In genomic region chrY:13805736-13806067, GRCh38 we compare ENCODE assay signal across 13 cellular contexts.
"Had no signal": no experiment of that assay in that cellular context is flagged by ENCODE, and none has a peak within 500 bp of the region (broad histone marks: within the 10 kb centered on the region; RNA-seq: fewer than 3 reads in every experiment).

No MANE protein-coding gene starts in this region.

- DNase-seq: activated CD4-positive, alpha-beta T cell treated with anti-CD3 and anti-CD28 coated beads for 4 hours; activated CD8-positive, alpha-beta memory T cell treated with anti-CD3 and anti-CD28 coated beads, Interleukin-2, amount 10 ng/mL, durations not matched to agents 7 days and 5 days; anterior cingulate cortex; brain microvascular endothelial cell; colonic mucosa; endodermal cell; foreskin fibroblast; upper lobe of left lung had no signal

- H3K4me3 Mint-ChIP-seq: activated CD8-positive, alpha-beta memory T cell treated with anti-CD3 and anti-CD28 coated beads, Interleukin-2, amount 10 ng/mL, durations not matched to agents 7 days and 5 days; central memory CD8-positive, alpha-beta T cell; endodermal cell; memory B cell; neural crest cell had no signal

- H3K9me3 Mint-ChIP-seq: endodermal cell, neural crest cell had no signal

- H3K27me3 Mint-ChIP-seq: activated CD8-positive, alpha-beta memory T cell treated with anti-CD3 and anti-CD28 coated beads, Interleukin-2, amount 10 ng/mL, durations not matched to agents 7 days and 5 days; central memory CD8-positive, alpha-beta T cell; memory B cell; progenitor cell of endocrine pancreas had no signal

- H3K27ac Mint-ChIP-seq: endodermal cell, memory B cell, progenitor cell of endocrine pancreas had no signal

- H3K4me1 Mint-ChIP-seq: endodermal cell, memory B cell, neural crest cell had no signal

- ATAC-seq: activated CD8-positive, alpha-beta memory T cell treated with anti-CD3 and anti-CD28 coated beads, Interleukin-2, amount 10 ng/mL, durations not matched to agents 7 days and 5 days; WTC11 had no signal
